Comparison of ENCODE assay signal across 25 cellular contexts in genomic region chr7:37028909-37029440, GRCh38.
A peak's percentile ranks its signal among the peaks of the same experiment; 100 is the strongest.
DNase-seq lines count a peak whose midpoint lies in the region; ATAC-seq, FAIRE-seq and TF ChIP-seq lines count a peak whose summit lies in the region.
"Had no signal": no experiment of that assay in that cellular context is flagged by ENCODE, and none has a peak within 500 bp of the region (broad histone marks: within the 10 kb centered on the region; RNA-seq: fewer than 3 reads in every experiment).

No MANE protein-coding gene starts in this region.

- WGBS in small intestine, 3 donors = 85 to 88% (median 86%) methylated on average over 5 of the region's 5 CpGs

- H3K27ac ChIP-seq in small intestine (ENCODE audit: low read depth in 1 of 2, low read length in 1 of 2) = no peak overlapping the region
- H3K27ac ChIP-seq: breast epithelium, esophagus muscularis mucosa, heart left ventricle, HL-60, neutrophil, sigmoid colon, tibial artery had no signal

- DNase-seq in activated CD4-positive, alpha-beta T cell treated with anti-CD3 and anti-CD28 coated beads for 36 hours = peak; percentile 75
- no peak for DNase-seq in activated CD4-positive, alpha-beta T cell treated with anti-CD3 and anti-CD28 coated beads for 1 hour
- DNase-seq in activated CD8-positive, alpha-beta T cell treated with anti-CD3 and anti-CD28 coated beads, Interleukin-2, amount 10 ng/mL, durations not matched to agents 7 days and 5 days = peak; percentile 23
- DNase-seq in kidney tubule cell (ENCODE audit: low spot score) = peak; percentile 4
- DNase-seq in stimulated activated CD8-positive, alpha-beta memory T cell treated with anti-CD3 and anti-CD28 coated beads, Interleukin-4, amount 100 ng/mL, for 48 hours = peak; percentile 46
- no peak for DNase-seq in DMS53 treated with DMSO at 0.1 percent for 48 hours (lab: John Stamatoyannopoulos, UW; ENCODE audit: unreplicated experiment)
- DNase-seq in HEK293T (ENCODE audit: extremely low spot score) = no peak
- no peak for DNase-seq in small intestine
- DNase-seq: ACHN, activated gamma-delta T cell, dorsolateral prefrontal cortex, heart left ventricle, kidney, NCI-H1105, NCI-H446, OCI-M1, sigmoid colon, SK-N-SH, tibial artery had no signal

- no peaks in the 10 kb centered on the region for H3K9me3 ChIP-seq in small intestine (ENCODE audit: control insufficient read depth, low read depth)
- H3K9me3 ChIP-seq: breast epithelium, esophagus muscularis mucosa, heart left ventricle, neutrophil, sigmoid colon, SK-N-SH, tibial artery had no signal

- H3K36me3 ChIP-seq in small intestine (ENCODE audit: control insufficient read depth in 2 of 2, insufficient read depth in 2 of 2, low read length in 2 of 2) = no peaks in the 10 kb centered on the region
- H3K36me3 ChIP-seq: breast epithelium, esophagus muscularis mucosa, heart left ventricle, sigmoid colon, tibial artery had no signal

- no peak overlapping the region for H3K4me3 ChIP-seq in small intestine (ENCODE audit: low read depth in 1 of 2, low read length in 2 of 2)
- H3K4me3 ChIP-seq: breast epithelium, dorsolateral prefrontal cortex, esophagus muscularis mucosa, heart left ventricle, sigmoid colon, tibial artery had no signal

- CTCF ChIA-PET in activated CD4-positive, alpha-beta T cell treated with anti-CD3 and anti-CD28 coated beads for 36 hours (lab: Charles Lee) = interaction anchor here (0.7 kb wide), 2 partner anchors 10 to 351 kb away, joined by 3 read pairs; no protein-coding TSS in a partner anchor
- CTCF ChIA-PET in activated CD8-positive, alpha-beta T cell treated with anti-CD3 and anti-CD28 coated beads, Interleukin-2, amount 10 ng/mL, durations not matched to agents 7 days and 5 days (lab: Charles Lee) = no interaction called here
- CTCF ChIA-PET in HEK293T (lab: Yijun Ruan, JAX) = no interaction called here

- no peaks in the 10 kb centered on the region for H3K9me3 Mint-ChIP-seq in activated CD4-positive, alpha-beta T cell treated with anti-CD3 and anti-CD28 coated beads for 36 hours (ENCODE audit: low read depth)
- H3K9me3 Mint-ChIP-seq in activated CD8-positive, alpha-beta T cell treated with anti-CD3 and anti-CD28 coated beads, Interleukin-2, amount 10 ng/mL, durations not matched to agents 7 days and 5 days (ENCODE audit: insufficient read depth) = no peaks in the 10 kb centered on the region

- H3K36me3 Mint-ChIP-seq in activated CD4-positive, alpha-beta T cell treated with anti-CD3 and anti-CD28 coated beads for 36 hours (ENCODE audit: low read depth) = peaks cover 49% of the 10 kb centered on the region
- H3K36me3 Mint-ChIP-seq in activated CD8-positive, alpha-beta T cell treated with anti-CD3 and anti-CD28 coated beads, Interleukin-2, amount 10 ng/mL, durations not matched to agents 7 days and 5 days (ENCODE audit: low read depth) = peaks cover 24% of the 10 kb centered on the region
- H3K36me3 Mint-ChIP-seq: mesothelial cell of epicardium had no signal

- peak overlapping the region; percentile 61 for H3K27ac Mint-ChIP-seq in activated CD4-positive, alpha-beta T cell treated with anti-CD3 and anti-CD28 coated beads for 36 hours
- H3K27ac Mint-ChIP-seq in activated CD8-positive, alpha-beta T cell treated with anti-CD3 and anti-CD28 coated beads, Interleukin-2, amount 10 ng/mL, durations not matched to agents 7 days and 5 days = no peak overlapping the region
- H3K27ac Mint-ChIP-seq: mesothelial cell of epicardium had no signal

- no peak overlapping the region for H3K4me3 Mint-ChIP-seq in activated CD4-positive, alpha-beta T cell treated with anti-CD3 and anti-CD28 coated beads for 36 hours
- no peak overlapping the region for H3K4me3 Mint-ChIP-seq in activated CD8-positive, alpha-beta T cell treated with anti-CD3 and anti-CD28 coated beads, Interleukin-2, amount 10 ng/mL, durations not matched to agents 7 days and 5 days
- H3K4me3 Mint-ChIP-seq: mesothelial cell of epicardium had no signal

- FAIRE-seq in small intestine (lab: Jason Lieb, UNC) = no peak
- FAIRE-seq: GM12892, kidney had no signal

- POLR2A ChIA-PET in activated CD4-positive, alpha-beta T cell treated with anti-CD3 and anti-CD28 coated beads for 36 hours (lab: Charles Lee) = no interaction called here
- POLR2A ChIA-PET in activated CD8-positive, alpha-beta T cell treated with anti-CD3 and anti-CD28 coated beads, Interleukin-2, amount 10 ng/mL, durations not matched to agents 7 days and 5 days (lab: Charles Lee) = no interaction called here
- POLR2A ChIA-PET in HEK293T (lab: Yijun Ruan, JAX) = no interaction called here

- H3K27me3 ChIP-seq in small intestine (ENCODE audit: control insufficient read depth in 2 of 2, insufficient read depth in 2 of 2, low read length in 2 of 2) = no peaks in the 10 kb centered on the region
- H3K27me3 ChIP-seq: breast epithelium, dorsolateral prefrontal cortex, esophagus muscularis mucosa, heart left ventricle, neutrophil, sigmoid colon, tibial artery had no signal

- H3K4me1 Mint-ChIP-seq in activated CD4-positive, alpha-beta T cell treated with anti-CD3 and anti-CD28 coated beads for 36 hours = peaks cover 71% of the 10 kb centered on the region
- H3K4me1 Mint-ChIP-seq in activated CD8-positive, alpha-beta T cell treated with anti-CD3 and anti-CD28 coated beads, Interleukin-2, amount 10 ng/mL, durations not matched to agents 7 days and 5 days (ENCODE audit: low read depth) = peaks cover 29% of the 10 kb centered on the region

- peaks cover 0 to 7% of the 10 kb centered on the region in 2 donors for H3K4me1 ChIP-seq in small intestine (ENCODE audit: control insufficient read depth in 2 of 2, insufficient read depth in 1 of 2, low read depth in 1 of 2, low read length in 1 of 2)

- H3K27me3 Mint-ChIP-seq in activated CD4-positive, alpha-beta T cell treated with anti-CD3 and anti-CD28 coated beads for 36 hours = no peaks in the 10 kb centered on the region
- no peaks in the 10 kb centered on the region for H3K27me3 Mint-ChIP-seq in activated CD8-positive, alpha-beta T cell treated with anti-CD3 and anti-CD28 coated beads, Interleukin-2, amount 10 ng/mL, durations not matched to agents 7 days and 5 days (ENCODE audit: low read depth)

- intact Hi-C loops in activated CD4-positive, alpha-beta T cell treated with anti-CD3 and anti-CD28 coated beads for 36 hours (cut with DNase I, micrococcal nuclease) = loop anchor here in 1 of 2 experiments (1.0 to 5.0 kb wide), 2 partner anchors 323 to 339 kb away; no protein-coding TSS in a partner anchor

- ATAC-seq in activated CD4-positive, alpha-beta T cell treated with anti-CD3 and anti-CD28 coated beads for 36 hours = peak; percentile 84
- peak; percentile 49 for ATAC-seq in activated CD8-positive, alpha-beta T cell treated with anti-CD3 and anti-CD28 coated beads, Interleukin-2, amount 10 ng/mL, durations not matched to agents 7 days and 5 days
- ATAC-seq: heart left ventricle had no signal

TF ChIP-seq in HEK293T, 16 proteins besides CTCF, POLR2A, EP300 and RAD21:
- TF ChIP-seq FOXM1 (IDR thresholded peaks at IDR 0.05; ENCODE audit: borderline replicate concordance) (no peak), ZNF384 (IDR thresholded peaks at IDR 0.05) (no peak), NFRKB (IDR thresholded peaks at IDR 0.05) (no peak), SP1 (IDR thresholded peaks at IDR 0.05) (no peak)

Comparison
In these comparisons a context has a peak if more than half of its experiments do, and no peak if none do; other contexts are left out.
1. DNase-seq: peak in activated CD4-positive, alpha-beta T cell treated with anti-CD3 and anti-CD28 coated beads for 36 hours (single experiment), activated CD8-positive, alpha-beta T cell treated with anti-CD3 and anti-CD28 coated beads, Interleukin-2, amount 10 ng/mL, durations not matched to agents 7 days and 5 days (single experiment), kidney tubule cell (single experiment) and stimulated activated CD8-positive, alpha-beta memory T cell treated with anti-CD3 and anti-CD28 coated beads, Interleukin-4, amount 100 ng/mL, for 48 hours (single experiment); none in activated CD4-positive, alpha-beta T cell treated with anti-CD3 and anti-CD28 coated beads for 1 hour (single experiment), DMS53 treated with DMSO at 0.1 percent for 48 hours (single experiment), HEK293T (single experiment) and small intestine (single experiment).